In genomic region chr7:117837841-117838240, GRCh38 we compare ENCODE assay signal across 10 cellular contexts. TPM values are rescaled to one million over a fixed set of nuclear protein-coding genes. Genes with fewer than 3 reads are reported as not detected.
A peak's percentile ranks its signal among the peaks of the same experiment; 100 is the strongest.
DNase-seq lines count a peak whose midpoint lies in the region; ATAC-seq lines count a peak whose summit lies in the region.
"Had no signal": no experiment of that assay in that cellular context is flagged by ENCODE, and none has a peak within 500 bp of the region (broad histone marks: within the 10 kb centered on the region; RNA-seq: fewer than 3 reads in every experiment).

No MANE protein-coding gene starts in this region.

- no peak overlapping the region for H3K4me2 ChIP-seq in mesendoderm (ENCODE audit: low read length)

- no peak overlapping the region for H3K56ac ChIP-seq in mesendoderm (ENCODE audit: low read length)

- H2BK120ac ChIP-seq in mesendoderm (ENCODE audit: low read depth, low read length) = no peak overlapping the region

- no peak overlapping the region for H3K4ac ChIP-seq in mesendoderm (ENCODE audit: low read depth, low read length)

- no peak overlapping the region for H2BK5ac ChIP-seq in mesendoderm (ENCODE audit: low read length)

- no peaks in the 10 kb centered on the region for H3K79me1 ChIP-seq in mesendoderm (ENCODE audit: low read length)

- H3K27me3 ChIP-seq in mesendoderm (ENCODE audit: insufficient read depth, low read length, poor library complexity) = no peaks in the 10 kb centered on the region
- H3K27me3 ChIP-seq: right lobe of liver had no signal

- H4K5ac ChIP-seq in mesendoderm (ENCODE audit: low read length) = no peak overlapping the region

- no peak overlapping the region for H4K8ac ChIP-seq in mesendoderm (ENCODE audit: low read depth, low read length)

- no CpG with 5 or more reads among the region's 1 CpG for WGBS in mesendoderm (ENCODE audit: extremely low coverage, insufficient coverage, low lambda C conversion rate)

- no peak overlapping the region for H3K4me3 ChIP-seq in mesendoderm (ENCODE audit: low read length)
- H3K4me3 ChIP-seq: right lobe of liver had no signal

- no peak overlapping the region for H2BK15ac ChIP-seq in mesendoderm (replicated peaks; ENCODE audit: low read depth)

- no peaks in the 10 kb centered on the region for H3K4me1 ChIP-seq in mesendoderm (ENCODE audit: control insufficient read depth, low read depth, low read length)
- H3K4me1 ChIP-seq: right lobe of liver had no signal

- no peak overlapping the region for H3K23ac ChIP-seq in mesendoderm (ENCODE audit: low read length)

- no peaks in the 10 kb centered on the region for H3K36me3 ChIP-seq in mesendoderm (ENCODE audit: control insufficient read depth, insufficient read depth, low read length)
- H3K36me3 ChIP-seq: right lobe of liver had no signal

- peak; percentile 87 for DNase-seq in mesendoderm
- no peak for DNase-seq in NCI-H1105 (lab: John Stamatoyannopoulos, UW)
- DNase-seq in NOMO-1 treated with dmso at 0.1 percent for 144 hours (lab: John Stamatoyannopoulos, UW; ENCODE audit: unreplicated experiment) = no peak
- DNase-seq in dedifferentiated amniotic fluid mesenchymal stem cell (ENCODE audit: extremely low spot score) = no peak
- DNase-seq: activated naive CD4-positive, alpha-beta T cell treated with Interleukin-2 at 50 U/mL for 16 hours; DMS 273 treated with DMSO at 0.1 percent for 48 hours; right lobe of liver had no signal

- no peak overlapping the region for H3K18ac ChIP-seq in mesendoderm (ENCODE audit: low read length)

- ATAC-seq in GM19035 (IDR thresholded peaks at IDR 0.05; ENCODE audit: unreplicated experiment) (peak; percentile 69), HG02623 (IDR thresholded peaks at IDR 0.05; ENCODE audit: unreplicated experiment) (peak; percentile 90), HG03442 (IDR thresholded peaks at IDR 0.05; ENCODE audit: unreplicated experiment) (peak; percentile 84)
- ATAC-seq: right lobe of liver had no signal

- H2AK5ac ChIP-seq in mesendoderm (ENCODE audit: low read length) = no peak overlapping the region

- H3K9ac ChIP-seq in mesendoderm (ENCODE audit: low read length) = no peak overlapping the region

- H3K27ac ChIP-seq in mesendoderm (ENCODE audit: low read depth, low read length) = no peak overlapping the region
- H3K27ac ChIP-seq: right lobe of liver had no signal

- no peaks in the 10 kb centered on the region for H3K79me2 ChIP-seq in mesendoderm (ENCODE audit: control insufficient read depth, insufficient read depth, low read length)

RNA-seq across cellular contexts. Expression of gene CTTNBP2, which starts 35.4 kb away (rescaled TPM):
- polyA plus RNA-seq in mesendoderm (2013, experiment 1 of 2) = 2.3 TPM
- 3.2 TPM for polyA plus RNA-seq in mesendoderm (2013, experiment 2 of 2)
